8 cellular contexts compared by ENCODE assay signal in the genomic region with DNA sequence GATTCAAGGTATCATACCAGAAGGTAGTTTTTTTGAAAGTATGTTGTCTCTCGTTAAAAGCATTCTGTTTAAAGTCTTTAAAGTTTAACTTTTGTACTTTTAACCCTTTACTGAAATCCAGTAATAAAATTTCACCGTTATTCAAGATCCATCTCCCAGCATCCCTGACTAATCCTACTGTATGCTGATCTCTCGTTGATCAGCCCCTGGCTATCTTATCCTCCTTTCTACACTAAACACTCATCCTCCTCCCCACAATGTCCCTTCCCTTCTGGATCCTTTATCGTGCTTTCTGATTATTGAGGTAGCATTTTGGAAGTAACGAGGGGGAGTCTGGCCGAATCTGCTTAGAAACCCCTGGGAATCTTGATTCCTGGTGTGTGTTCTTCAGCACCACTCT. TPM values are rescaled to one million over a fixed set of nuclear protein-coding genes. Genes with fewer than 3 reads are reported as not detected.
DNase-seq lines count a peak whose midpoint lies in the region; ATAC-seq and TF ChIP-seq lines count a peak whose summit lies in the region.

No MANE protein-coding gene starts in this region.

- H3K79me2 ChIP-seq in PC-9 (ENCODE audit: low read depth) (peaks cover 75% of the 10 kb centered on the region), fibroblast of lung (ENCODE audit: control insufficient read depth, insufficient read depth, low read length) (peaks cover 62% of the 10 kb centered on the region)

- intact Hi-C loops in PC-9 (cut with micrococcal nuclease; ENCODE audit: unreplicated experiment) = loop anchor here (5.0 kb wide), 1 partner anchor 174 kb away; a partner anchor contains a TSS

- H3K36me3 ChIP-seq in GM06990 (ENCODE audit: control insufficient read depth, insufficient read depth, low read length) (peaks cover 1% of the 10 kb centered on the region; the same call in 1 of the 2 replicates), PC-9 (ENCODE audit: low read depth) (no peaks in the 10 kb centered on the region), fibroblast of lung (ENCODE audit: control insufficient read depth, insufficient read depth, low read length) (no peaks in the 10 kb centered on the region), rectal smooth muscle tissue (ENCODE audit: control insufficient read depth, insufficient read depth, low read length) (no peaks in the 10 kb centered on the region)

- CTCF ChIA-PET in PC-9 (lab: Charles Lee) = no interaction called here

- no TSS peak for BruUV-seq in PC-9 (replicated peaks; lab: Mats Ljungman, UMichigan)

- H3K9ac ChIP-seq in fibroblast of lung (ENCODE audit: insufficient read depth, low read length) (peak overlapping the region; percentile 45), rectal smooth muscle tissue (ENCODE audit: low read length) (no peak overlapping the region)

- no peak for ATAC-seq in GM21515 (IDR thresholded peaks at IDR 0.05; ENCODE audit: unreplicated experiment)

- H3K4me3 ChIP-seq in GM06990 (replicated peaks; ENCODE audit: low read depth, low read length) = peak overlapping the region; percentile 75
- H3K4me3 ChIP-seq in PC-9 = peak overlapping the region; percentile 93
- H3K4me3 ChIP-seq in fibroblast of lung (replicated peaks in 1 of 4; ENCODE audit: control extremely low read depth in 1 of 4, insufficient read depth in 1 of 4, low read depth in 3 of 4, low read length in 4 of 4) = peak overlapping the region; percentile 57 to 92 (median 91)
- peak overlapping the region; percentile 99 for H3K4me3 ChIP-seq in rectal smooth muscle tissue (ENCODE audit: low read length)

- no peak for TF ChIP-seq CTCF in GM06990 (IDR thresholded peaks at IDR 0.05; ENCODE audit: insufficient read depth, low read length, poor library complexity, severe bottlenecking)
- no peak for TF ChIP-seq CTCF in PC-9 (conservative IDR thresholded peaks at IDR 0.05)
- TF ChIP-seq CTCF in fibroblast of lung (conservative IDR thresholded peaks at IDR 0.05 in 1 of 2, IDR thresholded peaks at IDR 0.05 in 1 of 2; ENCODE audit: low read depth in 1 of 2, low read length in 2 of 2) = no peak

- POLR2A ChIA-PET in PC-9 (lab: Charles Lee; ENCODE audit: unreplicated experiment) = interaction anchor here (0.7 kb wide), 1 partner anchor 1192 kb away, joined by 3 read pairs; no protein-coding TSS in a partner anchor

- H3K9me2 ChIP-seq in PC-9 (ENCODE audit: insufficient read depth) = no peaks in the 10 kb centered on the region

- H3K9me3 ChIP-seq in PC-9 (ENCODE audit: insufficient read depth, low read depth) = no peaks in the 10 kb centered on the region
- H3K9me3 ChIP-seq in fibroblast of lung (ENCODE audit: control insufficient read depth, insufficient read depth, low read depth, low read length) = no peaks in the 10 kb centered on the region

- H3K4me2 ChIP-seq in PC-9 = peak overlapping the region; percentile 96
- H3K4me2 ChIP-seq in fibroblast of lung (ENCODE audit: extremely low read depth, insufficient read depth, low read length) = peak overlapping the region; percentile 98

- H3K4me1 ChIP-seq in PC-9 (replicated peaks; ENCODE audit: insufficient read depth) (peaks cover 29% of the 10 kb centered on the region), fibroblast of lung (ENCODE audit: control insufficient read depth, extremely low read depth, insufficient read depth, low read length) (no peaks in the 10 kb centered on the region), rectal smooth muscle tissue (ENCODE audit: control insufficient read depth, insufficient read depth, low read length) (peaks cover 4% of the 10 kb centered on the region)

- H3K27me3 ChIP-seq in GM06990 (replicated peaks; ENCODE audit: control insufficient read depth, insufficient read depth, low read length) (no peaks in the 10 kb centered on the region), PC-9 (ENCODE audit: insufficient read depth, low read depth) (no peaks in the 10 kb centered on the region), fibroblast of lung (ENCODE audit: control insufficient read depth, insufficient read depth, low read length) (no peaks in the 10 kb centered on the region), rectal smooth muscle tissue (ENCODE audit: control insufficient read depth, insufficient read depth, low read length) (no peaks in the 10 kb centered on the region)

- no peak for DNase-seq in GM06990 (ENCODE audit: extremely low read depth, insufficient read length)
- no peak for DNase-seq in PC-9
- peak in 1 of 2 donors; percentile 2 for DNase-seq in fibroblast of lung (ENCODE audit: low read depth in 2 of 2)
- DNase-seq in stimulated activated CD4-positive, alpha-beta T cell treated with anti-CD3 and anti-CD28 coated beads, Interleukin-2, amount 100 ng/mL, for 48 hours = no peak
- DNase-seq in middle frontal gyrus (ENCODE audit: extremely low spot score, low spot score) = no peak
- no peak for DNase-seq in COLO829 (ENCODE audit: low spot score)

- H4K20me1 ChIP-seq in PC-9 (ENCODE audit: insufficient read depth) (peaks cover 17% of the 10 kb centered on the region), fibroblast of lung (ENCODE audit: control insufficient read depth, extremely low read depth, insufficient read depth, low read length) (no peaks in the 10 kb centered on the region)

- H3F3A ChIP-seq in PC-9 (ENCODE audit: insufficient read depth, low read depth) = peaks cover 12% of the 10 kb centered on the region; the same call in 1 of the 2 replicates

- H2AFZ ChIP-seq in PC-9 (no peak overlapping the region), fibroblast of lung (ENCODE audit: low read length) (no peak overlapping the region)

- H3K27ac ChIP-seq in PC-9 (no peak overlapping the region; the same call in 1 of the 2 replicates), fibroblast of lung (ENCODE audit: insufficient read depth, low read length) (peak overlapping the region; percentile 99), rectal smooth muscle tissue (ENCODE audit: low read depth, low read length) (no peak overlapping the region)

RNA-seq across cellular contexts. Expression of a gene that starts 1.3 kb away (rescaled TPM):
- 33.3 and 35.1 TPM in 2 replicates for total RNA-seq in PC-9 (2021)
- total RNA-seq in fibroblast of lung = 58.3 and 60.3 TPM in 2 replicates
- polyA plus RNA-seq in fibroblast of lung = 45.0 and 51.8 TPM in 2 replicates
- polyA plus RNA-seq in fibroblast of lung (2012) = 25.4 and 34.8 TPM in 2 replicates
- 6.8 and 8.0 TPM in 2 replicates for polyA minus RNA-seq in fibroblast of lung (ENCODE audit: low replicate concordance)
